Comparison of ENCODE assay signal across 1 cellular context in genomic region chr22:44329179-44329796, GRCh38.
TF ChIP-seq lines count a peak whose summit lies in the region.

No MANE protein-coding gene starts in this region.

TF ChIP-seq in GM23338, 12 proteins besides CTCF, POLR2A, EP300 and RAD21 (continued from another document):
- TF ChIP-seq, protein P1, sequence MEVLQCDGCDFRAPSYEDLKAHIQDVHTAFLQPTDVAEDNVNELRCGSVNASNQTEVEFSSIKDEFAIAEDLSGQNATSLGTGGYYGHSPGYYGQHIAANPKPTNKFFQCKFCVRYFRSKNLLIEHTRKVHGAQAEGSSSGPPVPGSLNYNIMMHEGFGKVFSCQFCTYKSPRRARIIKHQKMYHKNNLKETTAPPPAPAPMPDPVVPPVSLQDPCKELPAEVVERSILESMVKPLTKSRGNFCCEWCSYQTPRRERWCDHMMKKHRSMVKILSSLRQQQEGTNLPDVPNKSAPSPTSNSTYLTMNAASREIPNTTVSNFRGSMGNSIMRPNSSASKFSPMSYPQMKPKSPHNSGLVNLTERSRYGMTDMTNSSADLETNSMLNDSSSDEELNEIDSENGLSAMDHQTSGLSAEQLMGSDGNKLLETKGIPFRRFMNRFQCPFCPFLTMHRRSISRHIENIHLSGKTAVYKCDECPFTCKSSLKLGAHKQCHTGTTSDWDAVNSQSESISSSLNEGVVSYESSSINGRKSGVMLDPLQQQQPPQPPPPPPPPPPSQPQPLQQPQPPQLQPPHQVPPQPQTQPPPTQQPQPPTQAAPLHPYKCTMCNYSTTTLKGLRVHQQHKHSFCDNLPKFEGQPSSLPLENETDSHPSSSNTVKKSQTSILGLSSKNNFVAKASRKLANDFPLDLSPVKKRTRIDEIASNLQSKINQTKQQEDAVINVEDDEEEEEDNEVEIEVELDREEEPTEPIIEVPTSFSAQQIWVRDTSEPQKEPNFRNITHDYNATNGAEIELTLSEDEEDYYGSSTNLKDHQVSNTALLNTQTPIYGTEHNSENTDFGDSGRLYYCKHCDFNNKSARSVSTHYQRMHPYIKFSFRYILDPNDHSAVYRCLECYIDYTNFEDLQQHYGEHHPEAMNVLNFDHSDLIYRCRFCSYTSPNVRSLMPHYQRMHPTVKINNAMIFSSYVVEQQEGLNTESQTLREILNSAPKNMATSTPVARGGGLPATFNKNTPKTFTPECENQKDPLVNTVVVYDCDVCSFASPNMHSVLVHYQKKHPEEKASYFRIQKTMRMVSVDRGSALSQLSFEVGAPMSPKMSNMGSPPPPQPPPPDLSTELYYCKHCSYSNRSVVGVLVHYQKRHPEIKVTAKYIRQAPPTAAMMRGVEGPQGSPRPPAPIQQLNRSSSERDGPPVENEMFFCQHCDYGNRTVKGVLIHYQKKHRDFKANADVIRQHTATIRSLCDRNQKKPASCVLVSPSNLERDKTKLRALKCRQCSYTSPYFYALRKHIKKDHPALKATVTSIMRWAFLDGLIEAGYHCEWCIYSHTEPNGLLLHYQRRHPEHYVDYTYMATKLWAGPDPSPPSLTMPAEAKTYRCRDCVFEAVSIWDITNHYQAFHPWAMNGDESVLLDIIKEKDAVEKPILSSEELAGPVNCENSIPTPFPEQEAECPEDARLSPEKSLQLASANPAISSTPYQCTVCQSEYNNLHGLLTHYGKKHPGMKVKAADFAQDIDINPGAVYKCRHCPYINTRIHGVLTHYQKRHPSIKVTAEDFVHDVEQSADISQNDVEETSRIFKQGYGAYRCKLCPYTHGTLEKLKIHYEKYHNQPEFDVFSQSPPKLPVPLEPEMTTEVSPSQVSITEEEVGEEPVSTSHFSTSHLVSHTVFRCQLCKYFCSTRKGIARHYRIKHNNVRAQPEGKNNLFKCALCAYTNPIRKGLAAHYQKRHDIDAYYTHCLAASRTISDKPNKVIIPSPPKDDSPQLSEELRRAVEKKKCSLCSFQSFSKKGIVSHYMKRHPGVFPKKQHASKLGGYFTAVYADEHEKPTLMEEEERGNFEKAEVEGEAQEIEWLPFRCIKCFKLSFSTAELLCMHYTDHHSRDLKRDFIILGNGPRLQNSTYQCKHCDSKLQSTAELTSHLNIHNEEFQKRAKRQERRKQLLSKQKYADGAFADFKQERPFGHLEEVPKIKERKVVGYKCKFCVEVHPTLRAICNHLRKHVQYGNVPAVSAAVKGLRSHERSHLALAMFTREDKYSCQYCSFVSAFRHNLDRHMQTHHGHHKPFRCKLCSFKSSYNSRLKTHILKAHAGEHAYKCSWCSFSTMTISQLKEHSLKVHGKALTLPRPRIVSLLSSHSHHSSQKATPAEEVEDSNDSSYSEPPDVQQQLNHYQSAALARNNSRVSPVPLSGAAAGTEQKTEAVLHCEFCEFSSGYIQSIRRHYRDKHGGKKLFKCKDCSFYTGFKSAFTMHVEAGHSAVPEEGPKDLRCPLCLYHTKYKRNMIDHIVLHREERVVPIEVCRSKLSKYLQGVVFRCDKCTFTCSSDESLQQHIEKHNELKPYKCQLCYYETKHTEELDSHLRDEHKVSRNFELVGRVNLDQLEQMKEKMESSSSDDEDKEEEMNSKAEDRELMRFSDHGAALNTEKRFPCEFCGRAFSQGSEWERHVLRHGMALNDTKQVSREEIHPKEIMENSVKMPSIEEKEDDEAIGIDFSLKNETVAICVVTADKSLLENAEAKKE (CRISPR knock-in tag; IDR thresholded peaks at IDR 0.05), result no peak
- TF ChIP-seq STAT1 (IDR thresholded peaks at IDR 0.05; ENCODE audit: unreplicated experiment), result no peak
- no peak for TF ChIP-seq EZH2phosphoT487 (IDR thresholded peaks at IDR 0.05; ENCODE audit: unreplicated experiment)
- TF ChIP-seq EZH2 (IDR thresholded peaks at IDR 0.05; ENCODE audit: low read depth, unreplicated experiment), result no peak
- TF ChIP-seq ZNF114 (CRISPR knock-in tag; IDR thresholded peaks at IDR 0.05), result no peak
- TF ChIP-seq POLR2AphosphoS5 (IDR thresholded peaks at IDR 0.05; ENCODE audit: low read depth), result no peak
- TF ChIP-seq ZNF331 (CRISPR knock-in tag; IDR thresholded peaks at IDR 0.05; ENCODE audit: low read depth), result no peak
TF ChIP-seq in GM23338: peak in this region for 0.
